19 cellular contexts compared by ENCODE assay signal in genomic region chr6:168226832-168227434, GRCh38.
DNase-seq lines count a peak whose midpoint lies in the region; ATAC-seq and TF ChIP-seq lines count a peak whose summit lies in the region.
"Had no signal": no experiment of that assay in that cellular context is flagged by ENCODE, and none has a peak within 500 bp of the region (broad histone marks: within the 10 kb centered on the region; RNA-seq: fewer than 3 reads in every experiment).

No MANE protein-coding gene starts in this region.

- no peak overlapping the region for H3K4me3 Mint-ChIP-seq in activated CD8-positive, alpha-beta memory T cell treated with anti-CD3 and anti-CD28 coated beads, Interleukin-2, amount 10 ng/mL, durations not matched to agents 7 days and 5 days
- H3K4me3 Mint-ChIP-seq: activated naive CD8-positive, alpha-beta T cell treated with anti-CD3 and anti-CD28 coated beads, Interleukin-2, amount 50 U/mL, for 24 hours; dendritic cell treated with granulocyte-macrophage colony-stimulating factor and Interleukin-4, amounts not matched to agents 40 ng/mL and 50 ng/mL, for 4 days; naive B cell had no signal

- H3K36me3 Mint-ChIP-seq in activated CD8-positive, alpha-beta memory T cell treated with anti-CD3 and anti-CD28 coated beads, Interleukin-2, amount 10 ng/mL, durations not matched to agents 7 days and 5 days = no peaks in the 10 kb centered on the region
- H3K36me3 Mint-ChIP-seq: naive B cell had no signal

- no peaks in the 10 kb centered on the region for H3K4me1 Mint-ChIP-seq in activated CD8-positive, alpha-beta memory T cell treated with anti-CD3 and anti-CD28 coated beads, Interleukin-2, amount 10 ng/mL, durations not matched to agents 7 days and 5 days
- H3K4me1 Mint-ChIP-seq: activated naive CD8-positive, alpha-beta T cell treated with anti-CD3 and anti-CD28 coated beads, Interleukin-2, amount 50 U/mL, for 24 hours; naive B cell had no signal

- peaks cover 4% of the 10 kb centered on the region for H3K4me1 ChIP-seq in foreskin keratinocyte
- peaks cover 13% of the 10 kb centered on the region for H3K4me1 ChIP-seq in rectal smooth muscle tissue (ENCODE audit: control insufficient read depth, insufficient read depth, low read length)
- H3K4me1 ChIP-seq: parathyroid adenoma had no signal

- no peaks in the 10 kb centered on the region for H3K9me3 ChIP-seq in WERI-Rb-1 (ENCODE audit: severe bottlenecking)

- no peak for TF ChIP-seq CTCF in foreskin keratinocyte (conservative IDR thresholded peaks at IDR 0.05)
- no peak for TF ChIP-seq CTCF in WERI-Rb-1 (IDR thresholded peaks at IDR 0.05; ENCODE audit: low read depth, low read length)

- ATAC-seq in foreskin keratinocyte (peak; percentile 64), HG03520 (IDR thresholded peaks at IDR 0.05; ENCODE audit: unreplicated experiment) (no peak)
- ATAC-seq in activated CD8-positive, alpha-beta memory T cell treated with anti-CD3 and anti-CD28 coated beads, Interleukin-2, amount 10 ng/mL, durations not matched to agents 7 days and 5 days = no peak
- ATAC-seq: activated naive CD8-positive, alpha-beta T cell treated with anti-CD3 and anti-CD28 coated beads, Interleukin-2, amount 50 U/mL, for 24 hours; stimulated activated naive CD8-positive, alpha-beta T cell treated with anti-CD3 and anti-CD28 coated beads, Interleukin-15, Interleukin-2, amounts not matched to agents 100 U/mL and 50 U/mL, for 24 hours had no signal

- CTCF ChIA-PET in activated CD8-positive, alpha-beta memory T cell treated with anti-CD3 and anti-CD28 coated beads, Interleukin-2, amount 10 ng/mL, durations not matched to agents 7 days and 5 days (lab: Charles Lee) = no interaction called here

- DNase-seq in AG20443 (ENCODE audit: low spot score) (peak; percentile 40), NCI-H345 (lab: John Stamatoyannopoulos, UW) (peak; percentile 72), foreskin keratinocyte (peak; percentile 35 to 58), WERI-Rb-1 (no peak), iPS-NIHi11 (ENCODE audit: low spot score) (no peak)
- no peak for DNase-seq in activated CD8-positive, alpha-beta memory T cell treated with anti-CD3 and anti-CD28 coated beads, Interleukin-2, amount 10 ng/mL, durations not matched to agents 7 days and 5 days
- DNase-seq: ACHN; activated CD4-positive, alpha-beta T cell treated with anti-CD3 and anti-CD28 coated beads for 4 hours; activated naive CD8-positive, alpha-beta T cell treated with anti-CD3 and anti-CD28 coated beads, Interleukin-2, amount 50 U/mL, for 24 hours; kidney; naive B cell; NCI-H1105 treated with DMSO at 0.1 percent for 48 hours; NCI-H2081 treated with DMSO at 0.1 percent for 48 hours; stimulated activated naive CD8-positive, alpha-beta T cell treated with anti-CD3 and anti-CD28 coated beads, Interleukin-15, Interleukin-2, amounts not matched to agents 100 U/mL and 50 U/mL, for 24 hours had no signal

- H3K9me3 Mint-ChIP-seq in activated CD8-positive, alpha-beta memory T cell treated with anti-CD3 and anti-CD28 coated beads, Interleukin-2, amount 10 ng/mL, durations not matched to agents 7 days and 5 days (ENCODE audit: low read depth) = no peaks in the 10 kb centered on the region
- H3K9me3 Mint-ChIP-seq: activated naive CD8-positive, alpha-beta T cell treated with anti-CD3 and anti-CD28 coated beads, Interleukin-2, amount 50 U/mL, for 24 hours; dendritic cell treated with granulocyte-macrophage colony-stimulating factor and Interleukin-4, amounts not matched to agents 40 ng/mL and 50 ng/mL, for 4 days had no signal

- H3K27ac Mint-ChIP-seq in activated CD8-positive, alpha-beta memory T cell treated with anti-CD3 and anti-CD28 coated beads, Interleukin-2, amount 10 ng/mL, durations not matched to agents 7 days and 5 days = no peak overlapping the region
- H3K27ac Mint-ChIP-seq: activated naive CD8-positive, alpha-beta T cell treated with anti-CD3 and anti-CD28 coated beads, Interleukin-2, amount 50 U/mL, for 24 hours; dendritic cell treated with granulocyte-macrophage colony-stimulating factor and Interleukin-4, amounts not matched to agents 40 ng/mL and 50 ng/mL, for 4 days; naive B cell had no signal

- H3K4me3 ChIP-seq in rectal smooth muscle tissue (ENCODE audit: low read length) (no peak overlapping the region), WERI-Rb-1 (ENCODE audit: low read depth, low read length) (no peak overlapping the region)
- H3K4me3 ChIP-seq: skin epidermis had no signal

- H3K9ac ChIP-seq in rectal smooth muscle tissue (ENCODE audit: low read length) = no peak overlapping the region
- H3K9ac ChIP-seq: parathyroid adenoma had no signal

- H3K36me3 ChIP-seq in rectal smooth muscle tissue (ENCODE audit: control insufficient read depth, insufficient read depth, low read length) (no peaks in the 10 kb centered on the region), WERI-Rb-1 (no peaks in the 10 kb centered on the region)

- H3K27me3 Mint-ChIP-seq in activated CD8-positive, alpha-beta memory T cell treated with anti-CD3 and anti-CD28 coated beads, Interleukin-2, amount 10 ng/mL, durations not matched to agents 7 days and 5 days = peaks cover 4% of the 10 kb centered on the region

- H3K27me3 ChIP-seq in foreskin keratinocyte (peaks cover 36% of the 10 kb centered on the region), rectal smooth muscle tissue (ENCODE audit: control insufficient read depth, insufficient read depth, low read length) (no peaks in the 10 kb centered on the region), WERI-Rb-1 (ENCODE audit: insufficient read depth, low read depth, severe bottlenecking) (no peaks in the 10 kb centered on the region)

- H3K27ac ChIP-seq in foreskin keratinocyte (peak overlapping the region; percentile 42), rectal smooth muscle tissue (ENCODE audit: low read depth, low read length) (peak overlapping the region; percentile 55), WERI-Rb-1 (no peak overlapping the region)
- H3K27ac ChIP-seq: parathyroid adenoma had no signal

Comparison
In these comparisons a context has a peak if more than half of its experiments do, and no peak if none do; other contexts are left out.
1. DNase-seq: peak in AG20443 (single experiment), NCI-H345 (single experiment) and foreskin keratinocyte (2 of 2); none in WERI-Rb-1 (single experiment), activated CD8-positive, alpha-beta memory T cell treated with anti-CD3 and anti-CD28 coated beads, Interleukin-2, amount 10 ng/mL, durations not matched to agents 7 days and 5 days (single experiment) and iPS-NIHi11 (single experiment).